In genomic region chr6:6911391-6911790, GRCh38 we compare ENCODE assay signal across 26 cellular contexts.
A peak's percentile ranks its signal among the peaks of the same experiment; 100 is the strongest.
DNase-seq lines count a peak whose midpoint lies in the region; ATAC-seq, FAIRE-seq and TF ChIP-seq lines count a peak whose summit lies in the region.
"Had no signal": no experiment of that assay in that cellular context is flagged by ENCODE, and none has a peak within 500 bp of the region (broad histone marks: within the 10 kb centered on the region; RNA-seq: fewer than 3 reads in every experiment).

No MANE protein-coding gene starts in this region.

- H4K91ac ChIP-seq in H1 (replicated peaks; ENCODE audit: insufficient read length, low read length), result peak overlapping the region; percentile 26

- no peak overlapping the region for H3K56ac ChIP-seq in H1 (replicated peaks; ENCODE audit: insufficient read length, low read depth, low read length)

- H3K27me3 Mint-ChIP-seq in nephron (ENCODE audit: low read depth), result peaks cover 12% of the 10 kb centered on the region
- H3K27me3 Mint-ChIP-seq in CD4-positive, alpha-beta T cell, result no peaks in the 10 kb centered on the region

- H3K4me3 Mint-ChIP-seq in nephron, result no peak overlapping the region
- no peak overlapping the region for H3K4me3 Mint-ChIP-seq in CD4-positive, alpha-beta T cell
- H3K4me3 Mint-ChIP-seq: CD14-positive monocyte; CD4-positive, CD25-positive, alpha-beta regulatory T cell; CD8-positive, alpha-beta T cell had no signal

- no peak overlapping the region for H2BK20ac ChIP-seq in H1 (ENCODE audit: low read length)

- intact Hi-C loops in PC-3 (cut with micrococcal nuclease) (loop anchor here (2.0 kb wide), 1 partner anchor 55 kb away; no protein-coding TSS in a partner anchor), spleen (cut with DNase I; ENCODE audit: low total_unique reads) (no loop called here), pancreas (cut with DNase I) (no loop called here)
- intact Hi-C loops in CD4-positive, alpha-beta T cell (cut with DNase I, micrococcal nuclease), result no loop called here

- WGBS in H1 (ENCODE audit: extremely low coverage in 1 of 2, insufficient coverage in 1 of 2, insufficient read length in 1 of 2, insufficient replicate concordance in 2 of 2, low coverage in 1 of 2, low lambda C conversion rate in 2 of 2, missing lambda C conversion rate in 1 of 2), 2 experiments, result 90% methylated on average over 5 of the region's 5 CpGs; no CpG with 5 or more reads in 1 of the 2 experiments
- 87 to 98% (median 95%) methylated on average over 5 of the region's 5 CpGs for WGBS in spleen, 5 donors
- 96 to 97% methylated on average over 5 of the region's 5 CpGs for WGBS in pancreas, 2 donors

- H3K4me2 ChIP-seq in PC-3 (ENCODE audit: low read length), result no peak overlapping the region
- H3K4me2 ChIP-seq in H1 (ENCODE audit: insufficient read depth in 1 of 2, low read depth in 2 of 2, low read length in 2 of 2), result no peak overlapping the region
- H3K4me2 ChIP-seq: BLaER1 had no signal

- no peak overlapping the region for H3K23ac ChIP-seq in H1 (ENCODE audit: insufficient read length)

- H3K4me1 Mint-ChIP-seq in nephron, result peaks cover 61% of the 10 kb centered on the region
- H3K4me1 Mint-ChIP-seq in CD4-positive, alpha-beta T cell (ENCODE audit: low read depth), result peaks cover 9% of the 10 kb centered on the region

- no peak overlapping the region; the same call in 1 of the 2 replicates for H4K8ac ChIP-seq in H1 (ENCODE audit: extremely low read depth, insufficient read depth, low read length)

- no peak overlapping the region for H2AK5ac ChIP-seq in H1 (ENCODE audit: low read depth, low read length)

- no peak overlapping the region for H3K4ac ChIP-seq in H1 (replicated peaks; ENCODE audit: insufficient read length, low read depth, low read length)

- H3K27ac ChIP-seq in PC-3 (ENCODE audit: low read length), result peak overlapping the region; percentile 47
- no peak overlapping the region for H3K27ac ChIP-seq in H1 (ENCODE audit: low read depth, low read length)
- no peak overlapping the region for H3K27ac ChIP-seq in spleen
- no peak overlapping the region for H3K27ac ChIP-seq in CD4-positive, alpha-beta T cell (ENCODE audit: low read depth, low read length)
- H3K27ac ChIP-seq in pancreas, result no peak overlapping the region
- H3K27ac ChIP-seq: BLaER1 had no signal

- no peak for ATAC-seq in PC-3
- no peak for ATAC-seq in CD4-positive, alpha-beta T cell (ENCODE audit: poor library complexity)
- no peak for ATAC-seq in pancreas
- ATAC-seq: CD8-positive, alpha-beta T cell; GM12878 had no signal

- CTCF ChIA-PET in PC-3 (lab: Charles Lee), result no interaction called here
- CTCF ChIA-PET in H1 (lab: Charles Lee; ENCODE audit: partially characterized antibody), result interaction anchor here (0.8 to 3.1 kb wide), 2 partner anchors 8 to 124 kb away, joined by 3 to 12 read pairs; no protein-coding TSS in a partner anchor
- CTCF ChIA-PET in CD4-positive, alpha-beta T cell (lab: Charles Lee), result no interaction called here

- no peaks in the 10 kb centered on the region for H3K9me3 Mint-ChIP-seq in nephron
- H3K9me3 Mint-ChIP-seq in CD4-positive, alpha-beta T cell, result no peaks in the 10 kb centered on the region
- H3K9me3 Mint-ChIP-seq: CD14-positive monocyte; CD4-positive, CD25-positive, alpha-beta regulatory T cell; CD8-positive, alpha-beta T cell had no signal

- no peaks in the 10 kb centered on the region for H3K79me2 ChIP-seq in PC-3 (ENCODE audit: low read length)
- H3K79me2 ChIP-seq in H1 (ENCODE audit: control insufficient read depth in 1 of 2, insufficient read depth in 2 of 2, low read length in 2 of 2), result no peaks in the 10 kb centered on the region

- H3K9me3 ChIP-seq in PC-3 (ENCODE audit: low read length) (no peaks in the 10 kb centered on the region), H1 (ENCODE audit: insufficient read depth in 2 of 2, low read depth in 1 of 2, low read length in 1 of 2) (no peaks in the 10 kb centered on the region), spleen (no peaks in the 10 kb centered on the region), pancreas (no peaks in the 10 kb centered on the region)
- no peaks in the 10 kb centered on the region for H3K9me3 ChIP-seq in CD4-positive, alpha-beta T cell (ENCODE audit: control insufficient read depth, low read length)
- H3K9me3 ChIP-seq: BE2C, BLaER1, Caco-2 had no signal

- TF ChIP-seq CTCF in PC-3 (conservative IDR thresholded peaks at IDR 0.05; ENCODE audit: low read depth, low read length) (no peak), H1 (IDR thresholded peaks at IDR 0.05; ENCODE audit: control extremely low read depth in 1 of 3, insufficient read depth in 1 of 3, low read depth in 1 of 3, low read length in 3 of 3) (no peak), nephron (IDR thresholded peaks at IDR 0.05; ENCODE audit: unreplicated experiment in 3 of 3) (no peak), spleen (IDR thresholded peaks at IDR 0.05 in 8 of 11, conservative IDR thresholded peaks at IDR 0.05 in 3 of 11) (no peak), pancreas (IDR thresholded peaks at IDR 0.05) (no peak)
- no peak for TF ChIP-seq CTCF in CD4-positive, alpha-beta T cell (IDR thresholded peaks at IDR 0.05)

- H3K4me1 ChIP-seq in PC-3 (ENCODE audit: insufficient read depth, low read length) (peaks cover 33% of the 10 kb centered on the region), H1 (replicated peaks in 1 of 4; ENCODE audit: control insufficient read depth in 3 of 4, insufficient read depth in 4 of 4, low read length in 3 of 4) (no peaks in the 10 kb centered on the region), spleen (peaks cover 0 to 39% (median 10%) of the 10 kb centered on the region in 6 donors), pancreas (peaks cover 0 to 14% (median 0%) of the 10 kb centered on the region in 3 donors)
- H3K4me1 ChIP-seq: Caco-2 had no signal

- DNase-seq in PC-3, result no peak
- DNase-seq in H1 (ENCODE audit: low read depth in 1 of 2, low spot score in 2 of 2), result no peak
- peak; percentile 61 for DNase-seq in spleen
- no peak for DNase-seq in CD4-positive, alpha-beta T cell
- DNase-seq in HUDEP-2 (lab: John Stamatoyannopoulos, UW; ENCODE audit: unreplicated experiment in 76 of 76), result no peak
- no peak for DNase-seq in pancreas
- DNase-seq in NCI-H2227 (lab: John Stamatoyannopoulos, UW; ENCODE audit: unreplicated experiment), result no peak
- DNase-seq: 8988T; ACHN; BE2C; C1 segment of cervical spinal cord; Caco-2; Calu3; CD4-positive, CD25-positive, alpha-beta regulatory T cell; CD8-positive, alpha-beta T cell; DMS79; DND-41; GDM1 had no signal

- no peaks in the 10 kb centered on the region for H3F3A ChIP-seq in PC-3 (ENCODE audit: low read length, unreplicated experiment)

- no peak for TF ChIP-seq RAD21 in H1 (IDR thresholded peaks at IDR 0.05 in 1 of 2, conservative IDR thresholded peaks at IDR 0.05 in 1 of 2; ENCODE audit: low read depth in 2 of 2, low read length in 2 of 2)

- H2BK12ac ChIP-seq in H1 (ENCODE audit: low read depth, low read length), result no peak overlapping the region

- H3K18ac ChIP-seq in H1 (ENCODE audit: extremely low read depth, low read length), result no peak overlapping the region

- no peaks in the 10 kb centered on the region for H3K23me2 ChIP-seq in H1 (ENCODE audit: low read depth, low read length)

- BruUV-seq in PC-3 (replicated peaks; lab: Mats Ljungman, UMichigan), result no TSS peak

- FAIRE-seq in H1 (lab: Jason Lieb, UNC) (no peak), pancreas (lab: Jason Lieb, UNC) (no peak)
- FAIRE-seq: A204.1, D721Med, GM12878, GM12892, GM18507 had no signal

- no peak overlapping the region for H2BK120ac ChIP-seq in H1 (replicated peaks; ENCODE audit: low read depth, low read length)

- H2AFZ ChIP-seq in PC-3 (ENCODE audit: low read length) (no peak overlapping the region), H1 (ENCODE audit: low read length) (peak overlapping the region; percentile 25; the same call in 1 of the 2 replicates)

- no peak overlapping the region for H3K14ac ChIP-seq in H1 (ENCODE audit: insufficient read length)

- H2BK15ac ChIP-seq in H1 (ENCODE audit: low read length), result no peak overlapping the region

- no peaks in the 10 kb centered on the region for H3K27me3 ChIP-seq in PC-3 (ENCODE audit: low read length)
- no peaks in the 10 kb centered on the region; a peak in 1 of 7 replicates for H3K27me3 ChIP-seq in H1 (replicated peaks in 1 of 4; ENCODE audit: control insufficient read depth in 3 of 4, extremely low read depth in 1 of 4, insufficient read depth in 3 of 4, low read length in 3 of 4)
- no peaks in the 10 kb centered on the region for H3K27me3 ChIP-seq in spleen (replicated peaks in 1 of 7)
- no peaks in the 10 kb centered on the region for H3K27me3 ChIP-seq in CD4-positive, alpha-beta T cell (ENCODE audit: control insufficient read depth, insufficient read depth, low read length)
- H3K27me3 ChIP-seq in pancreas, result no peaks in the 10 kb centered on the region
- H3K27me3 ChIP-seq: BE2C, BLaER1 had no signal

- H4K20me1 ChIP-seq in PC-3 (ENCODE audit: low read length), result no peaks in the 10 kb centered on the region
- no peaks in the 10 kb centered on the region for H4K20me1 ChIP-seq in H1 (replicated peaks in 1 of 2; ENCODE audit: control insufficient read depth in 1 of 2, insufficient read depth in 2 of 2, low read length in 2 of 2)
- H4K20me1 ChIP-seq: BLaER1 had no signal

- H3K9me2 ChIP-seq in PC-3 (replicated peaks; ENCODE audit: low read length), result no peaks in the 10 kb centered on the region

- H3K36me3 Mint-ChIP-seq in nephron (ENCODE audit: low read depth), result no peaks in the 10 kb centered on the region
- no peaks in the 10 kb centered on the region for H3K36me3 Mint-ChIP-seq in CD4-positive, alpha-beta T cell (ENCODE audit: low read depth)
- H3K36me3 Mint-ChIP-seq: CD14-positive monocyte; CD4-positive, CD25-positive, alpha-beta regulatory T cell; CD8-positive, alpha-beta T cell had no signal

- H3K36me3 ChIP-seq in PC-3 (ENCODE audit: low read depth, low read length) (no peaks in the 10 kb centered on the region), H1 (ENCODE audit: control insufficient read depth in 2 of 4, insufficient read depth in 4 of 4, low read length in 3 of 4) (no peaks in the 10 kb centered on the region), spleen (no peaks in the 10 kb centered on the region), pancreas (no peaks in the 10 kb centered on the region)
- H3K36me3 ChIP-seq: BE2C, BLaER1 had no signal

- peak overlapping the region in 2 of 3 experiments; percentile 16 to 70 for H3K27ac Mint-ChIP-seq in nephron
- no peak overlapping the region for H3K27ac Mint-ChIP-seq in CD4-positive, alpha-beta T cell
- H3K27ac Mint-ChIP-seq: CD14-positive monocyte; CD8-positive, alpha-beta T cell had no signal

- H3K9ac ChIP-seq in PC-3 (ENCODE audit: low read length), result no peak overlapping the region
- H3K9ac ChIP-seq in H1 (replicated peaks in 1 of 4; ENCODE audit: extremely low read depth in 1 of 4, low read depth in 3 of 4, low read length in 3 of 4), result no peak overlapping the region
- H3K9ac ChIP-seq: BLaER1 had no signal

- TF ChIP-seq POLR2A in H1 (IDR thresholded peaks at IDR 0.05; ENCODE audit: control extremely low read depth in 1 of 2, low read depth in 2 of 2, low read length in 2 of 2) (no peak), spleen (IDR thresholded peaks at IDR 0.05) (no peak)

- no peak overlapping the region for H4K5ac ChIP-seq in H1 (ENCODE audit: insufficient read length, low read depth, low read length)

- H3K4me3 ChIP-seq in PC-3 (ENCODE audit: low read length) (no peak overlapping the region), H1 (ENCODE audit: extremely low read depth in 1 of 4, insufficient read depth in 2 of 4, low read depth in 3 of 4, low read length in 4 of 4) (no peak overlapping the region), spleen (no peak overlapping the region), pancreas (no peak overlapping the region)
- H3K4me3 ChIP-seq: BLaER1, GM12878 had no signal

- H3K79me1 ChIP-seq in H1 (ENCODE audit: low read depth, low read length), result no peaks in the 10 kb centered on the region

- H2BK5ac ChIP-seq in H1 (ENCODE audit: low read depth, low read length), result no peak overlapping the region

- POLR2A ChIA-PET in PC-3 (lab: Charles Lee; ENCODE audit: unreplicated experiment) (interaction anchor here (0.7 kb wide), 1 partner anchor 159 kb away, joined by 3 read pairs; no protein-coding TSS in a partner anchor), H1 (lab: Charles Lee; ENCODE audit: partially characterized antibody) (no interaction called here)
- POLR2A ChIA-PET in CD4-positive, alpha-beta T cell (lab: Charles Lee), result no interaction called here

- no peak for TF ChIP-seq EP300 in H1 (IDR thresholded peaks at IDR 0.05; ENCODE audit: borderline replicate concordance in 1 of 2, low read depth in 2 of 2, low read length in 2 of 2)
